In genomic region chr6:21665436-21666199, GRCh38 we compare ENCODE assay signal across 8 cellular contexts.
DNase-seq lines count a peak whose midpoint lies in the region; ATAC-seq and TF ChIP-seq lines count a peak whose summit lies in the region.

No MANE protein-coding gene starts in this region.

- no peak overlapping the region for H3K27ac ChIP-seq in GM23248
- H3K27ac ChIP-seq in right cardiac atrium (ENCODE audit: low read length): no peak overlapping the region
- peak overlapping the region; percentile 61 to 81 (median 78) for H3K27ac ChIP-seq in sigmoid colon

- peaks cover 32% of the 10 kb centered on the region for H3K4me1 Mint-ChIP-seq in activated B cell treated with CpG ODN at 0.5 μM for 24 hours

- no peak for TF ChIP-seq POLR2A in sigmoid colon (IDR thresholded peaks at IDR 0.05)

- H3K36me3 Mint-ChIP-seq in activated B cell treated with CpG ODN at 0.5 μM for 24 hours (ENCODE audit: low read depth): no peaks in the 10 kb centered on the region

- H3K9me2 ChIP-seq in GM23248 (ENCODE audit: insufficient read depth): no peaks in the 10 kb centered on the region

- in situ Hi-C loops in GM23248 (cut with MboI): no loop called here

- no peaks in the 10 kb centered on the region for H3K9me3 Mint-ChIP-seq in activated B cell treated with CpG ODN at 0.5 μM for 24 hours

- no peaks in the 10 kb centered on the region for H3F3A ChIP-seq in GM23248 (ENCODE audit: insufficient read depth)

- no peaks in the 10 kb centered on the region for H4K20me1 ChIP-seq in GM23248 (ENCODE audit: insufficient read depth)

- H2AFZ ChIP-seq in GM23248: no peak overlapping the region

- H3K4me3 ChIP-seq in GM23248 (peak overlapping the region; percentile 64), right cardiac atrium (ENCODE audit: low read length) (peak overlapping the region; percentile 84), sigmoid colon (peak overlapping the region; percentile 42 to 73 (median 64))

- ATAC-seq in activated B cell treated with CpG ODN at 0.5 μM for 24 hours (ENCODE audit: low read depth): no peak
- peak; percentile 21 to 38 for ATAC-seq in right cardiac atrium
- no peak for ATAC-seq in GM18909 (IDR thresholded peaks at IDR 0.05; ENCODE audit: poor library complexity, unreplicated experiment)

- H3K4me3 Mint-ChIP-seq in activated B cell treated with CpG ODN at 0.5 μM for 24 hours: peak overlapping the region; percentile 52

- peaks cover 51% of the 10 kb centered on the region for H3K27me3 ChIP-seq in GM23248 (replicated peaks; ENCODE audit: insufficient read depth)
- no peaks in the 10 kb centered on the region for H3K27me3 ChIP-seq in right cardiac atrium (ENCODE audit: control insufficient read depth, insufficient read depth)
- peaks cover 0 to 10% (median 0%) of the 10 kb centered on the region in 3 donors for H3K27me3 ChIP-seq in sigmoid colon

- H3K27me3 Mint-ChIP-seq in activated B cell treated with CpG ODN at 0.5 μM for 24 hours: peaks cover 58% of the 10 kb centered on the region

- POLR2A ChIA-PET in activated B cell treated with CpG ODN at 0.5 μM for 24 hours (lab: Charles Lee): interaction anchor here (0.6 kb wide), 1 partner anchor 36 kb away, joined by 4 read pairs; no protein-coding TSS in a partner anchor

- peak overlapping the region; percentile 77 for H3K4me2 ChIP-seq in GM23248 (ENCODE audit: unreplicated experiment)

- H3K9ac ChIP-seq in GM23248: no peak overlapping the region

- H3K79me2 ChIP-seq in GM23248 (ENCODE audit: insufficient read depth): no peaks in the 10 kb centered on the region

- no peak for TF ChIP-seq EP300 in sigmoid colon (IDR thresholded peaks at IDR 0.05)

- no peak for TF ChIP-seq CTCF in activated B cell treated with CpG ODN at 0.5 μM for 24 hours (IDR thresholded peaks at IDR 0.05)
- no peak for TF ChIP-seq CTCF in sigmoid colon (IDR thresholded peaks at IDR 0.05)

- no peaks in the 10 kb centered on the region for H3K36me3 ChIP-seq in GM23248 (ENCODE audit: low read depth)
- H3K36me3 ChIP-seq in sigmoid colon: no peaks in the 10 kb centered on the region

- H3K9me3 ChIP-seq in GM23248 (ENCODE audit: low read depth) (no peaks in the 10 kb centered on the region), right cardiac atrium (ENCODE audit: control insufficient read depth, low read length) (no peaks in the 10 kb centered on the region), sigmoid colon (no peaks in the 10 kb centered on the region)

- H3K27ac Mint-ChIP-seq in activated B cell treated with CpG ODN at 0.5 μM for 24 hours: no peak overlapping the region

- H3K4me1 ChIP-seq in GM23248 (ENCODE audit: insufficient read depth): peaks cover 6% of the 10 kb centered on the region
- no peaks in the 10 kb centered on the region for H3K4me1 ChIP-seq in right cardiac atrium (ENCODE audit: control insufficient read depth, insufficient read depth, low read length)
- H3K4me1 ChIP-seq in sigmoid colon: peaks cover 0 to 50% (median 20%) of the 10 kb centered on the region in 4 donors

- no peak for DNase-seq in GM23248
- no peak for DNase-seq in activated B cell treated with CpG ODN at 0.5 μM for 24 hours
- peak in 1 of 3 donors; percentile 60 for DNase-seq in right cardiac atrium
- no peak for DNase-seq in sigmoid colon
- no peak for DNase-seq in activated CD8-positive, alpha-beta memory T cell treated with anti-CD3 and anti-CD28 coated beads, Interleukin-2, amount 50 U/mL, for 48 hours
- DNase-seq in midbrain (lab: John Stamatoyannopoulos, UW): no peak
- DNase-seq in stimulated activated CD4-positive, alpha-beta T cell treated with anti-CD3 and anti-CD28 coated beads, Interleukin-12 subunit alpha, Interleukin-12 subunit beta, amount 100 ng/mL, for 4 hours: no peak

- intact Hi-C loops in activated B cell treated with CpG ODN at 0.5 μM for 24 hours (cut with micrococcal nuclease): no loop called here
- intact Hi-C loops in right cardiac atrium (cut with DNase I): no loop called here
- intact Hi-C loops in sigmoid colon (cut with DNase I): loop anchor here (2.0 to 10.0 kb wide), 6 partner anchors 69 to 482 kb away; no protein-coding TSS in a partner anchor

- 3% methylated on average over 27 to 35 of the region's 35 CpGs for WGBS in GM23248 (ENCODE audit: low coverage in 1 of 2, low lambda C conversion rate in 2 of 2, missing lambda C conversion rate in 2 of 2), 2 experiments
- 1% methylated on average over 35 of the region's 35 CpGs for WGBS in right cardiac atrium
- 2 to 4% methylated on average over 35 of the region's 35 CpGs for WGBS in sigmoid colon, 2 donors

- CTCF ChIA-PET in activated B cell treated with CpG ODN at 0.5 μM for 24 hours (lab: Charles Lee): no interaction called here

Comparison
In these comparisons a context has a peak if more than half of its experiments do, and no peak if none do; other contexts are left out.
1. H3K27ac ChIP-seq: peak in sigmoid colon (4 of 4); none in GM23248 (single experiment) and right cardiac atrium (single experiment).
2. ATAC-seq: peak in right cardiac atrium (2 of 2); none in activated B cell treated with CpG ODN at 0.5 μM for 24 hours (single experiment) and GM18909 (single experiment).
3. Peak in every context shown above with its lines, with median percentiles within 50 percentile points of each other: H3K4me3 ChIP-seq.